8 cellular contexts compared by ENCODE assay signal in genomic region chr16:4517812-4518211, GRCh38. TPM values are rescaled to one million over a fixed set of nuclear protein-coding genes. Genes with fewer than 3 reads are reported as not detected.
DNase-seq lines count a peak whose midpoint lies in the region; ATAC-seq and TF ChIP-seq lines count a peak whose summit lies in the region.

No MANE protein-coding gene starts in this region.

- no peak overlapping the region for H3K4me3 ChIP-seq in hepatocyte

- no peaks in the 10 kb centered on the region for H3K27me3 Mint-ChIP-seq in T-helper 17 cell
- no peaks in the 10 kb centered on the region for H3K27me3 Mint-ChIP-seq in type B pancreatic cell

- WGBS in hepatocyte (ENCODE audit: low lambda C conversion rate, missing lambda C conversion rate): 33% methylated on average over 6 of the region's 6 CpGs

- H3K36me3 Mint-ChIP-seq in T-helper 17 cell (ENCODE audit: low read depth) (no peaks in the 10 kb centered on the region), type B pancreatic cell (no peaks in the 10 kb centered on the region)

- no peaks in the 10 kb centered on the region for H3K9me3 Mint-ChIP-seq in type B pancreatic cell

- TF ChIP-seq CTCF in hepatocyte (IDR thresholded peaks at IDR 0.05; ENCODE audit: poor library complexity) (peak; percentile 61), type B pancreatic cell (conservative IDR thresholded peaks at IDR 0.05) (peak; percentile 83)

- no peaks in the 10 kb centered on the region for H3K27me3 ChIP-seq in hepatocyte

- H4K20me1 ChIP-seq in hepatocyte (ENCODE audit: insufficient read depth, poor library complexity, severe bottlenecking): peaks cover 16% of the 10 kb centered on the region

- no peak overlapping the region for H3K4me2 ChIP-seq in hepatocyte

- no peak overlapping the region for H3K27ac ChIP-seq in hepatocyte

- no peaks in the 10 kb centered on the region for H3K9me3 ChIP-seq in T-helper 17 cell (ENCODE audit: control insufficient read depth, low read length, poor library complexity, severe bottlenecking)
- no peaks in the 10 kb centered on the region for H3K9me3 ChIP-seq in hepatocyte (ENCODE audit: low read depth)

- in situ Hi-C loops in Caki2 (cut with HindIII; ENCODE audit: low pct_unique_long_range_greater_than_20kb, low sequenced_read_pairs): loop anchor here (25.0 kb wide), 1 partner anchor 119 kb away; no protein-coding TSS in a partner anchor

- H3K27ac Mint-ChIP-seq in T-helper 17 cell: peak overlapping the region; percentile 62
- H3K27ac Mint-ChIP-seq in type B pancreatic cell: no peak overlapping the region

- DNase-seq in Caki2 (ENCODE audit: low read depth): peak; percentile 30
- DNase-seq in HuH-7.5 (ENCODE audit: low spot score): peak; percentile 40
- DNase-seq in T-helper 17 cell: no peak
- peak; percentile 56 for DNase-seq in hepatocyte (ENCODE audit: low spot score)
- no peak for DNase-seq in type B pancreatic cell (ENCODE audit: extremely low spot score, unreplicated experiment)
- DNase-seq in activated CD4-positive, CD25-positive, alpha-beta regulatory T cell (lab: John Stamatoyannopoulos, UW): no peak

- H3K9me2 ChIP-seq in hepatocyte (replicated peaks; ENCODE audit: insufficient read depth): no peaks in the 10 kb centered on the region

- H3K4me1 ChIP-seq in hepatocyte (ENCODE audit: insufficient read depth): peaks cover 3% of the 10 kb centered on the region

- H3K4me3 Mint-ChIP-seq in T-helper 17 cell (no peak overlapping the region), type B pancreatic cell (no peak overlapping the region)

- H2AFZ ChIP-seq in hepatocyte: no peak overlapping the region

- H3K4me1 Mint-ChIP-seq in T-helper 17 cell (peaks cover 25% of the 10 kb centered on the region), type B pancreatic cell (ENCODE audit: unreplicated experiment) (peaks cover 29% of the 10 kb centered on the region)

- H3K36me3 ChIP-seq in hepatocyte (replicated peaks; ENCODE audit: insufficient read depth, low read depth): no peaks in the 10 kb centered on the region

- peaks cover 56% of the 10 kb centered on the region for H3K79me2 ChIP-seq in hepatocyte

- ATAC-seq in T-helper 17 cell: no peak
- no peak for ATAC-seq in HG03095 (IDR thresholded peaks at IDR 0.05; ENCODE audit: unreplicated experiment)
- ATAC-seq in HG02588 (IDR thresholded peaks at IDR 0.05; ENCODE audit: unreplicated experiment): no peak

RNA-seq across cellular contexts. Expression of gene CDIP1, which starts 20.8 kb away (rescaled TPM):
- 0.20 and 1.3 TPM in 2 replicates for total RNA-seq in Caki2 (2014; rRNA removed; shearing (Covaris generic); ENCODE audit: low replicate concordance)
- total RNA-seq in T-helper 17 cell (10 to 100 TPM; 20.2 to 29.5 TPM), hepatocyte (19.7 and 22.0 TPM in 2 replicates), type B pancreatic cell (ENCODE audit: low replicate concordance) (19.2 and 41.3 TPM in 2 replicates)
- polyA plus RNA-seq in hepatocyte: 29.3 and 33.3 TPM in 2 replicates

RNA-seq across cellular contexts. Expression of gene C16orf96, which starts 38.3 kb away (rescaled TPM):
- total RNA-seq in Caki2 (2014; rRNA removed; shearing (Covaris generic); ENCODE audit: low replicate concordance): not detected in 2 replicates
- under 1 TPM; 0.08 to 0.20 TPM for total RNA-seq in T-helper 17 cell
- total RNA-seq in hepatocyte: 0.12 and 0.20 TPM in 2 replicates
- polyA plus RNA-seq in hepatocyte: 0.15 TPM in 1 of 2 replicates, not detected in the other
- total RNA-seq in type B pancreatic cell (ENCODE audit: low replicate concordance): 0.14 and 0.43 TPM in 2 replicates

RNA-seq across cellular contexts. Expression of gene HMOX2, which starts 41.6 kb away (rescaled TPM):
- 59.7 and 65.0 TPM in 2 replicates for total RNA-seq in Caki2 (2014; rRNA removed; shearing (Covaris generic); ENCODE audit: low replicate concordance)
- 10 to 100 TPM; 31.9 to 58.8 TPM for total RNA-seq in T-helper 17 cell
- total RNA-seq in hepatocyte: 57.7 and 68.8 TPM in 2 replicates
- polyA plus RNA-seq in hepatocyte: 108 TPM in 2 replicates
- 37.8 and 46.2 TPM in 2 replicates for total RNA-seq in type B pancreatic cell (ENCODE audit: low replicate concordance)

RNA-seq across cellular contexts. Expression of gene NMRAL1, which starts 43.4 kb away (rescaled TPM):
- 211 and 290 TPM in 2 replicates for total RNA-seq in Caki2 (2014; rRNA removed; shearing (Covaris generic); ENCODE audit: low replicate concordance)
- total RNA-seq in T-helper 17 cell (10 to 100 TPM; 40.5 to 45.4 TPM), hepatocyte (42.7 and 47.6 TPM in 2 replicates), type B pancreatic cell (ENCODE audit: low replicate concordance) (48.3 and 49.1 TPM in 2 replicates)
- 47.5 and 49.5 TPM in 2 replicates for polyA plus RNA-seq in hepatocyte

Comparison
In these comparisons a context has a peak if more than half of its experiments do, and no peak if none do; other contexts are left out.
1. DNase-seq: peak in Caki2 (single experiment), HuH-7.5 (single experiment) and hepatocyte (single experiment); none in T-helper 17 cell (0 of 3), type B pancreatic cell (single experiment) and activated CD4-positive, CD25-positive, alpha-beta regulatory T cell (0 of 4).